In genomic region chr13:45367995-45368394, GRCh38 we compare ENCODE assay signal across 11 cellular contexts. TPM values are rescaled to one million over a fixed set of nuclear protein-coding genes. Genes with fewer than 3 reads are reported as not detected.
DNase-seq lines count a peak whose midpoint lies in the region; ATAC-seq, FAIRE-seq and TF ChIP-seq lines count a peak whose summit lies in the region.
"Had no signal": no experiment of that assay in that cellular context is flagged by ENCODE, and none has a peak within 500 bp of the region (broad histone marks: within the 10 kb centered on the region; RNA-seq: fewer than 3 reads in every experiment).

No MANE protein-coding gene starts in this region.

- H2AFZ ChIP-seq in OCI-LY7 (ENCODE audit: low read length) (no peak overlapping the region), GM12878 (ENCODE audit: control insufficient read depth, low read depth, low read length) (no peak overlapping the region)

- H3K4me1 ChIP-seq in OCI-LY7 (ENCODE audit: insufficient read depth, low read length, poor library complexity, severe bottlenecking) (peaks cover 18% of the 10 kb centered on the region), GM12878 (ENCODE audit: control insufficient read depth, insufficient read depth, low read length) (peaks cover 8% of the 10 kb centered on the region)

- no peaks in the 10 kb centered on the region for H3K9me2 ChIP-seq in OCI-LY7 (ENCODE audit: insufficient read depth, low read length)

- intact Hi-C loops in CD4-positive, alpha-beta T cell (cut with DNase I, micrococcal nuclease) = loop anchor here (1.0 to 10.0 kb wide), 4 partner anchors 27 to 97 kb away; partner anchors contain the start of genes COG3 (in 2 of the 2), TPT1 (in 2 of the 2) and SLC25A30 (in 1 of the 2)
- intact Hi-C loops in OCI-LY7 (cut with micrococcal nuclease; ENCODE audit: unreplicated experiment) = no loop called here
- intact Hi-C loops in GM12878 (cut with micrococcal nuclease; ENCODE audit: unreplicated experiment) = no loop called here

- no peak for TF ChIP-seq EP300 in GM12878 (IDR thresholded peaks at IDR 0.05; ENCODE audit: borderline replicate concordance in 1 of 2, control insufficient read depth in 1 of 2, low read depth in 2 of 2, low read length in 2 of 2)

- TF ChIP-seq POLR2A in GM12878 (IDR thresholded peaks at IDR 0.05; ENCODE audit: low read depth, low read length) = no peak

- H3K4me3 ChIP-seq in OCI-LY7 (ENCODE audit: low read depth, low read length, poor library complexity, severe bottlenecking) = no peak overlapping the region
- H3K4me3 ChIP-seq in GM12878 = no peak overlapping the region

- WGBS in GM12878 (ENCODE audit: insufficient coverage, insufficient replicate concordance, low lambda C conversion rate, missing lambda C conversion rate) = 39% methylated on average over 5 of the region's 5 CpGs

- H3K9me3 Mint-ChIP-seq in CD4-positive, alpha-beta T cell = no peaks in the 10 kb centered on the region
- H3K9me3 Mint-ChIP-seq in naive B cell = peaks cover 0 to 7% (median 5%) of the 10 kb centered on the region in 7 donors

- H3K36me3 ChIP-seq in OCI-LY7 (ENCODE audit: insufficient read depth, low read length) (peaks cover 11% of the 10 kb centered on the region; the same call in 1 of the 2 replicates), GM12878 (ENCODE audit: control insufficient read depth in 2 of 2, insufficient read depth in 2 of 2, low read length in 1 of 2) (no peaks in the 10 kb centered on the region)

- ATAC-seq in CD4-positive, alpha-beta T cell (ENCODE audit: poor library complexity) = no peak
- peak; percentile 21; the same call in 2 of the 3 replicates for ATAC-seq in GM12878
- no peak for ATAC-seq in naive B cell (ENCODE audit: low read depth in 2 of 2)
- no peak for ATAC-seq in omental fat pad (ENCODE audit: low FRiP score)
- ATAC-seq in HG03520 (IDR thresholded peaks at IDR 0.05; ENCODE audit: unreplicated experiment) = no peak

- H3K9me3 ChIP-seq in CD4-positive, alpha-beta T cell (ENCODE audit: control insufficient read depth, low read length) = no peaks in the 10 kb centered on the region
- H3K9me3 ChIP-seq in OCI-LY7 (ENCODE audit: low read length) (peaks cover 11% of the 10 kb centered on the region), GM12878 (replicated peaks; ENCODE audit: control insufficient read depth, insufficient read depth, low read length) (no peaks in the 10 kb centered on the region; the same call in 2 of the 3 replicates)

- no peak for DNase-seq in CD4-positive, alpha-beta T cell
- DNase-seq in OCI-LY7 (ENCODE audit: low spot score) = no peak
- DNase-seq in GM12878 (ENCODE audit: low read depth, low spot score) = no peak
- DNase-seq in naive B cell = no peak
- no peak for DNase-seq in COLO668 (lab: John Stamatoyannopoulos, UW; ENCODE audit: unreplicated experiment)
- DNase-seq in NCI-H187 (lab: John Stamatoyannopoulos, UW) = no peak
- no peak for DNase-seq in omental fat pad (ENCODE audit: low spot score)
- DNase-seq: C1 segment of cervical spinal cord, SHP77 treated with DMSO at 0.1 percent for 48 hours had no signal

- POLR2A ChIA-PET in CD4-positive, alpha-beta T cell (lab: Charles Lee) = interaction anchor here (0.5 to 7.4 kb wide), 16 partner anchors 11 to 97 kb away, joined by 3 to 81 read pairs (median 6); partner anchors contain the start of genes COG3, SLC25A30 and TPT1
- POLR2A ChIA-PET in OCI-LY7 (lab: Charles Lee) = interaction anchor here (0.6 to 1.4 kb wide), 3 partner anchors 15 to 27 kb away, joined by 3 to 4 read pairs (median 3); partner anchors contain the start of gene TPT1
- POLR2A ChIA-PET in GM12878 (lab: Charles Lee) = interaction anchor here (0.7 to 1.6 kb wide), 4 partner anchors 26 to 334 kb away, joined by 3 to 6 read pairs (median 4); partner anchors contain the start of genes CBY2 and TPT1

- peaks cover 5% of the 10 kb centered on the region for H3K36me3 Mint-ChIP-seq in CD4-positive, alpha-beta T cell (ENCODE audit: low read depth)
- peaks cover 0 to 18% of the 10 kb centered on the region in 2 donors for H3K36me3 Mint-ChIP-seq in naive B cell

- peaks cover 59% of the 10 kb centered on the region for H3K4me1 Mint-ChIP-seq in CD4-positive, alpha-beta T cell (ENCODE audit: low read depth)
- H3K4me1 Mint-ChIP-seq in naive B cell = peaks cover 32 to 34% (median 34%) of the 10 kb centered on the region in 3 donors

- SMC1A ChIA-PET in GM12878 (lab: Charles Lee; ENCODE audit: uncharacterized antibody, unreplicated experiment) = interaction anchor here (0.8 to 2.1 kb wide), 5 partner anchors 26 to 122 kb away, joined by 3 to 12 read pairs (median 4); partner anchors contain the start of genes SLC25A30 and TPT1

- no peak for TF ChIP-seq CTCF in CD4-positive, alpha-beta T cell (IDR thresholded peaks at IDR 0.05)
- TF ChIP-seq CTCF in OCI-LY7 (conservative IDR thresholded peaks at IDR 0.05; ENCODE audit: low read length) (no peak), GM12878 (IDR thresholded peaks at IDR 0.05 in 2 of 3, conservative IDR thresholded peaks at IDR 0.05 in 1 of 3; ENCODE audit: control insufficient read depth in 2 of 3, extremely low read depth in 1 of 3, insufficient read depth in 1 of 3, low read depth in 3 of 3, low read length in 3 of 3) (no peak), omental fat pad (IDR thresholded peaks at IDR 0.05) (no peak)

- no peak for TF ChIP-seq RAD21 in GM12878 (IDR thresholded peaks at IDR 0.05; ENCODE audit: insufficient read depth, low read depth, low read length)

- H3K27me3 ChIP-seq in CD4-positive, alpha-beta T cell (ENCODE audit: control insufficient read depth, insufficient read depth, low read length) = no peaks in the 10 kb centered on the region
- no peaks in the 10 kb centered on the region for H3K27me3 ChIP-seq in GM12878 (replicated peaks in 1 of 2; ENCODE audit: control insufficient read depth in 2 of 2, insufficient read depth in 2 of 2, low read length in 1 of 2)
- H3K27me3 ChIP-seq: brain microvascular endothelial cell had no signal

- no peaks in the 10 kb centered on the region for H3K27me3 Mint-ChIP-seq in CD4-positive, alpha-beta T cell
- H3K27me3 Mint-ChIP-seq in naive B cell = no peaks in the 10 kb centered on the region

- peak overlapping the region; percentile 21 for H3K27ac ChIP-seq in CD4-positive, alpha-beta T cell (ENCODE audit: low read depth, low read length)
- H3K27ac ChIP-seq in OCI-LY7 (ENCODE audit: low read depth, low read length, poor library complexity, severe bottlenecking) = peak overlapping the region; percentile 50
- H3K27ac ChIP-seq in GM12878 (ENCODE audit: control insufficient read depth, insufficient read depth) = peak overlapping the region; percentile 24

- H3K4me3 Mint-ChIP-seq in CD4-positive, alpha-beta T cell = peak overlapping the region; percentile 30
- peak overlapping the region in 5 of 8 donors; percentile 2 to 78 (median 66) for H3K4me3 Mint-ChIP-seq in naive B cell

- H4K20me1 ChIP-seq in OCI-LY7 (ENCODE audit: insufficient read depth, low read length) (no peaks in the 10 kb centered on the region), GM12878 (ENCODE audit: control insufficient read depth, insufficient read depth) (no peaks in the 10 kb centered on the region)

- H3K4me2 ChIP-seq in OCI-LY7 (ENCODE audit: low read length) (peak overlapping the region; percentile 68; the same call in 1 of the 2 replicates), GM12878 (ENCODE audit: control insufficient read depth, insufficient read depth) (no peak overlapping the region)

- CTCF ChIA-PET in CD4-positive, alpha-beta T cell (lab: Charles Lee) = interaction anchor here (1.2 to 2.7 kb wide), 6 partner anchors 24 to 321 kb away, joined by 4 to 14 read pairs (median 5); partner anchors contain the start of genes COG3 and TPT1
- CTCF ChIA-PET in OCI-LY7 (lab: Charles Lee; ENCODE audit: unreplicated experiment) (no interaction called here), GM12878 (lab: Yijun Ruan, JAX) (interaction anchor here (1.3 to 6.9 kb wide), 8 partner anchors 14 to 141 kb away, joined by 3 to 70 read pairs (median 14); partner anchors contain the start of gene TPT1)

- BruUV-seq in OCI-LY7 (replicated peaks; lab: Mats Ljungman, UMichigan) = no TSS peak
- no TSS peak for BruUV-seq in GM12878 (replicated peaks; lab: Mats Ljungman, UMichigan)

- H3K9ac ChIP-seq in GM12878 (ENCODE audit: control insufficient read depth, insufficient read depth, low read length) = no peak overlapping the region

- no peak for FAIRE-seq in GM12878 (lab: Jason Lieb, UNC)

- RAD21 ChIA-PET in GM12878 (lab: Charles Lee; ENCODE audit: unreplicated experiment) = interaction anchor here (0.7 to 2.9 kb wide), 3 partner anchors 26 to 123 kb away, joined by 4 to 15 read pairs (median 9); partner anchors contain the start of gene TPT1

- H3K27ac Mint-ChIP-seq in CD4-positive, alpha-beta T cell = peak overlapping the region; percentile 79
- peak overlapping the region; percentile 67 to 93 (median 86) for H3K27ac Mint-ChIP-seq in naive B cell

- H3K79me2 ChIP-seq in OCI-LY7 (ENCODE audit: insufficient read depth, low read depth, low read length) (no peaks in the 10 kb centered on the region), GM12878 (ENCODE audit: control insufficient read depth, insufficient read depth, low read length) (no peaks in the 10 kb centered on the region)

- in situ Hi-C loops in GM12878 (cut with MboI) = no loop called here

RNA-seq across cellular contexts. Expression of gene TPT1, which starts 27.0 kb away (rescaled TPM):
- 1,000 to 10,000 TPM; 8,742 to 8,834 TPM for total RNA-seq in CD4-positive, alpha-beta T cell
- total RNA-seq in OCI-LY7 (2014; rRNA removed; shearing (Covaris generic)) = 1,996 and 2,481 TPM in 2 replicates
- total RNA-seq in OCI-LY7 (2022) (2,337 and 2,698 TPM in 2 replicates), GM12878 (2014; rRNA removed) (1,281 and 1,473 TPM in 2 replicates), GM12878 (2014; rRNA removed; fragmentation: Illumina TruSeq; extraction: Trizol) (4,303 and 4,333 TPM in 2 replicates), GM12878 (2021) (2,627 and 2,734 TPM in 2 replicates), omental fat pad (1,000 to 10,000 TPM; 3,407 to 5,053 (median 4,011) TPM)
- total RNA-seq in GM12878 (2013; cell fraction: nucleolus; rRNA removed) = 320 TPM in 2 replicates
- 5,474 TPM for polyA plus RNA-seq in GM12878 (2011; ENCODE audit: low read depth)
- polyA plus RNA-seq in GM12878 (2011; rRNA removed) (4,809 and 7,603 TPM in 2 replicates), GM12878 (2014; fragmentation: Illumina TruSeq; extraction: Trizol) (5,925 and 6,580 TPM in 2 replicates), GM12878 (2014; fragmentation: Nextera tagmentation; extraction: Ambion mirVana) (1,000 to 10,000 TPM; 1,130 to 2,045 TPM), GM12878 (2014; rRNA removed) (3,217 and 4,056 TPM in 2 replicates), GM12878 (2016; fragmentation: Nextera tagmentation; extraction: Ambion mirVana) (1,000 to 10,000 TPM; 1,038 to 1,104 TPM), naive B cell (ENCODE audit: low read depth in 6 of 6) (1,000 to 10,000 TPM; 1,189 to 2,468 (median 2,211) TPM)
- 1,726 and 1,821 TPM in 2 replicates for polyA plus RNA-seq in GM12878 (2011; cell fraction: cytosol; rRNA removed)
- polyA plus RNA-seq in GM12878 (2011; cell fraction: nucleus; rRNA removed) = 609 and 739 TPM in 2 replicates
- 5,531 and 6,124 TPM in 2 replicates for polyA plus RNA-seq in GM12878 (2012)
- polyA minus RNA-seq in GM12878 (2011; rRNA and poly(A)+ RNA removed) = 908 and 1,248 TPM in 2 replicates
- polyA minus RNA-seq in GM12878 (2011; cell fraction: cytosol; rRNA and poly(A)+ RNA removed) = 467 and 491 TPM in 2 replicates
- polyA minus RNA-seq in GM12878 (2011; cell fraction: nucleus; rRNA and poly(A)+ RNA removed) = 161 and 255 TPM in 2 replicates

RNA-seq across cellular contexts. Expression of gene SLC25A30, which starts 50.2 kb away (rescaled TPM):
- 10 to 100 TPM; 23.2 to 28.6 TPM for total RNA-seq in CD4-positive, alpha-beta T cell
- total RNA-seq in OCI-LY7 (2014; rRNA removed; shearing (Covaris generic)) = 0.46 and 1.5 TPM in 2 replicates
- total RNA-seq in OCI-LY7 (2022) (0.35 and 0.78 TPM in 2 replicates), GM12878 (2014; rRNA removed) (4.7 and 5.0 TPM in 2 replicates), GM12878 (2014; rRNA removed; fragmentation: Illumina TruSeq; extraction: Trizol) (8.8 and 9.1 TPM in 2 replicates), GM12878 (2021) (13.5 and 18.0 TPM in 2 replicates), omental fat pad (10 to 100 TPM; 10.1 to 21.9 (median 11.9) TPM)
- total RNA-seq in GM12878 (2013; cell fraction: nucleolus; rRNA removed) = 12.4 and 13.2 TPM in 2 replicates
- 3.0 TPM for polyA plus RNA-seq in GM12878 (2011; ENCODE audit: low read depth)
- polyA plus RNA-seq in GM12878 (2011; rRNA removed) (16.0 and 19.9 TPM in 2 replicates), GM12878 (2014; fragmentation: Illumina TruSeq; extraction: Trizol) (16.7 and 22.7 TPM in 2 replicates), GM12878 (2014; fragmentation: Nextera tagmentation; extraction: Ambion mirVana) (1 to 10 TPM; 2.4 to 2.7 TPM), GM12878 (2014; rRNA removed) (11.8 and 13.7 TPM in 2 replicates), GM12878 (2016; fragmentation: Nextera tagmentation; extraction: Ambion mirVana) (1 to 10 TPM; 6.6 to 9.0 TPM), naive B cell (ENCODE audit: low read depth in 6 of 6) (1 to 10 TPM in 5 of 6 donors, not detected in 1; 2.5 to 4.0 (median 3.1) TPM)
- 12.0 and 13.4 TPM in 2 replicates for polyA plus RNA-seq in GM12878 (2011; cell fraction: cytosol; rRNA removed)
- polyA plus RNA-seq in GM12878 (2011; cell fraction: nucleus; rRNA removed) = 7.7 and 8.7 TPM in 2 replicates
- polyA plus RNA-seq in GM12878 (2012) = 5.0 and 6.8 TPM in 2 replicates
- 16.9 and 28.3 TPM in 2 replicates for polyA minus RNA-seq in GM12878 (2011; rRNA and poly(A)+ RNA removed)
- polyA minus RNA-seq in GM12878 (2011; cell fraction: cytosol; rRNA and poly(A)+ RNA removed) = 9.8 and 13.9 TPM in 2 replicates
- 4.7 and 7.7 TPM in 2 replicates for polyA minus RNA-seq in GM12878 (2011; cell fraction: nucleus; rRNA and poly(A)+ RNA removed)

Comparison
In these comparisons a context has a peak if more than half of its experiments do, and no peak if none do; other contexts are left out.
1. intact Hi-C loops: an anchor here in CD4-positive, alpha-beta T cell (1.0 to 10.0 kb wide); none called in OCI-LY7 and GM12878.